8 cellular contexts compared by ENCODE assay signal in genomic region chr4:82889287-82889686, GRCh38. TPM values are rescaled to one million over a fixed set of nuclear protein-coding genes. Genes with fewer than 3 reads are reported as not detected.
DNase-seq lines count a peak whose midpoint lies in the region; ATAC-seq and TF ChIP-seq lines count a peak whose summit lies in the region.

No MANE protein-coding gene starts in this region.

- peaks cover 27% of the 10 kb centered on the region for H3K4me1 Mint-ChIP-seq in activated naive CD8-positive, alpha-beta T cell treated with anti-CD3 and anti-CD28 coated beads, Interleukin-2, amount 10 ng/mL, durations not matched to agents 7 days and 5 days
- H3K4me1 Mint-ChIP-seq in type B pancreatic cell (ENCODE audit: unreplicated experiment): peaks cover 36% of the 10 kb centered on the region

- H3K27me3 Mint-ChIP-seq in activated naive CD8-positive, alpha-beta T cell treated with anti-CD3 and anti-CD28 coated beads, Interleukin-2, amount 10 ng/mL, durations not matched to agents 7 days and 5 days: no peaks in the 10 kb centered on the region
- H3K27me3 Mint-ChIP-seq in type B pancreatic cell: no peaks in the 10 kb centered on the region

- H3K9me3 Mint-ChIP-seq in activated naive CD8-positive, alpha-beta T cell treated with anti-CD3 and anti-CD28 coated beads, Interleukin-2, amount 10 ng/mL, durations not matched to agents 7 days and 5 days: peaks cover 1% of the 10 kb centered on the region
- no peaks in the 10 kb centered on the region for H3K9me3 Mint-ChIP-seq in type B pancreatic cell

- H3K27ac ChIP-seq in heart left ventricle: peak overlapping the region in 6 of 12 donors; percentile 94 to 99 (median 98)

- DNase-seq in heart left ventricle (no peak), Right ventricle myocardium inferior (ENCODE audit: missing footprints) (no peak), kidney epithelial cell (ENCODE audit: low read depth) (no peak), type B pancreatic cell (ENCODE audit: extremely low spot score, unreplicated experiment) (no peak), NCI-H446 treated with DMSO at 0.1 percent for 48 hours (lab: John Stamatoyannopoulos, UW) (no peak), NCI-H146 treated with DMSO at 0.1 percent for 48 hours (lab: John Stamatoyannopoulos, UW; ENCODE audit: unreplicated experiment) (no peak)
- DNase-seq in activated naive CD8-positive, alpha-beta T cell treated with anti-CD3 and anti-CD28 coated beads, Interleukin-2, amount 10 ng/mL, durations not matched to agents 7 days and 5 days: no peak
- DNase-seq in stimulated activated CD4-positive, alpha-beta T cell treated with anti-CD3 and anti-CD28 coated beads, Interleukin-15, amount 100 ng/mL, for 24 hours: no peak

- H3K27ac Mint-ChIP-seq in activated naive CD8-positive, alpha-beta T cell treated with anti-CD3 and anti-CD28 coated beads, Interleukin-2, amount 10 ng/mL, durations not matched to agents 7 days and 5 days: peak overlapping the region; percentile 46
- peak overlapping the region; percentile 97 for H3K27ac Mint-ChIP-seq in type B pancreatic cell

- intact Hi-C loops in heart left ventricle (cut with DNase I) (no loop called here), Right ventricle myocardium inferior (cut with DNase I) (no loop called here)

- peak overlapping the region; percentile 95 for H3K4me3 Mint-ChIP-seq in activated naive CD8-positive, alpha-beta T cell treated with anti-CD3 and anti-CD28 coated beads, Interleukin-2, amount 10 ng/mL, durations not matched to agents 7 days and 5 days
- peak overlapping the region; percentile 95 for H3K4me3 Mint-ChIP-seq in type B pancreatic cell

- ATAC-seq in heart left ventricle: no peak
- no peak for ATAC-seq in Right ventricle myocardium inferior
- no peak for ATAC-seq in activated naive CD8-positive, alpha-beta T cell treated with anti-CD3 and anti-CD28 coated beads, Interleukin-2, amount 10 ng/mL, durations not matched to agents 7 days and 5 days (ENCODE audit: low read depth)

- no peak for TF ChIP-seq POLR2A in heart left ventricle (IDR thresholded peaks at IDR 0.05)

- H3K4me3 ChIP-seq in heart left ventricle (peak overlapping the region in 11 of 12 donors; percentile 69 to 98 (median 84)), kidney epithelial cell (ENCODE audit: low read depth, low read length) (peak overlapping the region; percentile 88)

- peaks cover 0 to 17% (median 14%) of the 10 kb centered on the region in 9 donors for H3K36me3 ChIP-seq in heart left ventricle
- no peaks in the 10 kb centered on the region for H3K36me3 ChIP-seq in kidney epithelial cell (ENCODE audit: control insufficient read depth, insufficient read depth, low read length)

- no peaks in the 10 kb centered on the region for H3K9me3 ChIP-seq in heart left ventricle

- WGBS in heart left ventricle, 4 donors: 78 to 85% (median 80%) methylated on average over 6 of the region's 6 CpGs

- POLR2A ChIA-PET in activated naive CD8-positive, alpha-beta T cell treated with anti-CD3 and anti-CD28 coated beads, Interleukin-2, amount 10 ng/mL, durations not matched to agents 7 days and 5 days (lab: Charles Lee): interaction anchor here (0.7 to 3.5 kb wide), 6 partner anchors 10 to 467 kb away, joined by 4 to 25 read pairs (median 6); partner anchors contain the start of gene THAP9

- H3K36me3 Mint-ChIP-seq in activated naive CD8-positive, alpha-beta T cell treated with anti-CD3 and anti-CD28 coated beads, Interleukin-2, amount 10 ng/mL, durations not matched to agents 7 days and 5 days: peaks cover 9% of the 10 kb centered on the region
- H3K36me3 Mint-ChIP-seq in type B pancreatic cell: peaks cover 15% of the 10 kb centered on the region

- H3K4me1 ChIP-seq in heart left ventricle: peaks cover 0 to 56% (median 49%) of the 10 kb centered on the region in 12 donors

- H3K27me3 ChIP-seq in heart left ventricle (no peaks in the 10 kb centered on the region), kidney epithelial cell (ENCODE audit: control insufficient read depth, insufficient read depth, low read length) (no peaks in the 10 kb centered on the region)

- TF ChIP-seq CTCF in heart left ventricle (IDR thresholded peaks at IDR 0.05) (no peak), kidney epithelial cell (IDR thresholded peaks at IDR 0.05; ENCODE audit: insufficient read depth, low read length, poor library complexity, severe bottlenecking) (no peak), type B pancreatic cell (conservative IDR thresholded peaks at IDR 0.05) (no peak)

RNA-seq across cellular contexts. Expression of gene SEC31A, which starts 1.7 kb away (rescaled TPM):
- total RNA-seq in heart left ventricle (100 to 1,000 TPM in 6 of 9 donors, 10 to 100 TPM in 3; 81.0 to 168 (median 101) TPM), Right ventricle myocardium inferior (85.6 TPM), kidney epithelial cell (159 and 178 TPM in 2 replicates), type B pancreatic cell (ENCODE audit: low replicate concordance) (233 and 295 TPM in 2 replicates)
- 10 to 100 TPM; 86.6 to 98.7 TPM for polyA plus RNA-seq in heart left ventricle
- total RNA-seq in activated naive CD8-positive, alpha-beta T cell treated with anti-CD3 and anti-CD28 coated beads, Interleukin-2, amount 10 ng/mL, durations not matched to agents 7 days and 5 days: 100 to 1,000 TPM; 118 to 122 TPM

RNA-seq across cellular contexts. Expression of gene THAP9, which starts 11.2 kb away (rescaled TPM):
- total RNA-seq in heart left ventricle (1 to 10 TPM; 3.1 to 7.7 (median 5.4) TPM), Right ventricle myocardium inferior (5.5 TPM), kidney epithelial cell (3.6 and 4.7 TPM in 2 replicates), type B pancreatic cell (ENCODE audit: low replicate concordance) (5.3 and 8.4 TPM in 2 replicates)
- 1 to 10 TPM; 2.9 to 4.4 TPM for polyA plus RNA-seq in heart left ventricle
- 1 to 10 TPM; 4.0 to 4.7 TPM for total RNA-seq in activated naive CD8-positive, alpha-beta T cell treated with anti-CD3 and anti-CD28 coated beads, Interleukin-2, amount 10 ng/mL, durations not matched to agents 7 days and 5 days
